9 cellular contexts compared by ENCODE assay signal in the genomic region with DNA sequence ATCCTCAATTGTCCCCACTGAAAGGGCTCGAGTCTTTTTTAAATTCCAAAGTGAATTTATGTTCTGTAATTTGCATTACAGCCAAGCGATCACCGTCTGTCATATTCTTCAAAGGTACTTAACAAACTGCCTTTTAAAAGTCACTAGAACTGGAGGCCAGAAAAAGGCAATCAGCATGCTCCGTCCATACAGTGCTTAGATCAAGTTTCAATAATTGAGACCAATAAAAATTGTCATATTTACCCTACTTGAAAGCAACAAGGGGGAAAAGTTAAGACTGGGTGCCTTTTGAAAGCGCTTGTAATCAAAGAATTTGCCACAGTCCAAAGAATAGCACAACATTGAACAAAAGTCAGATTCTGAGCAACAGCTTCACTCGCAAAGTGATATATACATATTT. TPM values are rescaled to one million over a fixed set of nuclear protein-coding genes. Genes with fewer than 3 reads are reported as not detected.
DNase-seq lines count a peak whose midpoint lies in the region; ATAC-seq and TF ChIP-seq lines count a peak whose summit lies in the region.
"Had no signal": no experiment of that assay in that cellular context is flagged by ENCODE, and none has a peak within 500 bp of the region (broad histone marks: within the 10 kb centered on the region; RNA-seq: fewer than 3 reads in every experiment).

No MANE protein-coding gene starts in this region.

- peaks cover 8% of the 10 kb centered on the region for H3K4me1 Mint-ChIP-seq in activated T-cell treated with anti-CD3 and anti-CD28 coated beads, Interleukin-2, amount 50 U/mL, for 72 hours (ENCODE audit: low read depth)
- H3K4me1 Mint-ChIP-seq in activated naive CD8-positive, alpha-beta T cell treated with anti-CD3 and anti-CD28 coated beads for 36 hours, result peaks cover 10% of the 10 kb centered on the region

- no peaks in the 10 kb centered on the region for H3K9me3 ChIP-seq in tibial nerve

- H3K4me3 ChIP-seq in tibial nerve, result peak overlapping the region; percentile 48 to 83 (median 56)

- no peak for DNase-seq in activated T-cell treated with anti-CD3 and anti-CD28 coated beads, Interleukin-2, amount 50 U/mL, for 72 hours
- DNase-seq in activated T-cell treated with anti-CD3 and anti-CD28 coated beads, Interleukin-2, amount 50 U/mL, for 48 hours, result no peak
- DNase-seq in activated naive CD8-positive, alpha-beta T cell treated with anti-CD3 and anti-CD28 coated beads for 36 hours, result no peak
- DNase-seq in kidney tubule cell (ENCODE audit: low spot score), result peak; percentile 4
- DNase-seq in tibial nerve (ENCODE audit: low spot score in 2 of 2), result no peak
- DNase-seq in AG20443 (ENCODE audit: low spot score), result no peak
- DNase-seq: stimulated activated CD4-positive, alpha-beta T cell treated with anti-CD3 and anti-CD28 coated beads, Interleukin-12 subunit alpha, Interleukin-12 subunit beta, amount 100 ng/mL, for 4 hours had no signal

- no peaks in the 10 kb centered on the region for H3K9me3 Mint-ChIP-seq in activated T-cell treated with anti-CD3 and anti-CD28 coated beads, Interleukin-2, amount 50 U/mL, for 72 hours
- H3K9me3 Mint-ChIP-seq in activated naive CD8-positive, alpha-beta T cell treated with anti-CD3 and anti-CD28 coated beads for 36 hours, result no peaks in the 10 kb centered on the region

- peak overlapping the region; percentile 82 to 99 (median 94) for H3K27ac ChIP-seq in tibial nerve

- H3K27me3 Mint-ChIP-seq in activated T-cell treated with anti-CD3 and anti-CD28 coated beads, Interleukin-2, amount 50 U/mL, for 72 hours (ENCODE audit: low read depth), result peaks cover 59% of the 10 kb centered on the region
- peaks cover 29% of the 10 kb centered on the region for H3K27me3 Mint-ChIP-seq in activated naive CD8-positive, alpha-beta T cell treated with anti-CD3 and anti-CD28 coated beads for 36 hours

- no peak for TF ChIP-seq CTCF in tibial nerve (IDR thresholded peaks at IDR 0.05)

- no peaks in the 10 kb centered on the region for H3K36me3 ChIP-seq in tibial nerve

- 27 to 37% methylated on average over 6 of the region's 6 CpGs for WGBS in tibial nerve, 2 donors

- ATAC-seq in activated T-cell treated with anti-CD3 and anti-CD28 coated beads, Interleukin-2, amount 50 U/mL, for 72 hours (replicated peaks in 1 of 2), result no peak
- ATAC-seq in GM18511 (IDR thresholded peaks at IDR 0.05; ENCODE audit: unreplicated experiment) (no peak), HG03039 (IDR thresholded peaks at IDR 0.05; ENCODE audit: unreplicated experiment) (no peak)

- peak overlapping the region; percentile 95 to 98 for H3K4me3 Mint-ChIP-seq in activated T-cell treated with anti-CD3 and anti-CD28 coated beads, Interleukin-2, amount 50 U/mL, for 72 hours
- H3K4me3 Mint-ChIP-seq in activated naive CD8-positive, alpha-beta T cell treated with anti-CD3 and anti-CD28 coated beads for 36 hours, result peak overlapping the region; percentile 90

- H3K36me3 Mint-ChIP-seq in activated T-cell treated with anti-CD3 and anti-CD28 coated beads, Interleukin-2, amount 50 U/mL, for 72 hours (ENCODE audit: insufficient read depth in 2 of 2), result peaks cover 4 to 6% of the 10 kb centered on the region in 2 donors
- no peaks in the 10 kb centered on the region for H3K36me3 Mint-ChIP-seq in activated naive CD8-positive, alpha-beta T cell treated with anti-CD3 and anti-CD28 coated beads for 36 hours

- peaks cover 0 to 70% (median 30%) of the 10 kb centered on the region in 4 donors for H3K4me1 ChIP-seq in tibial nerve

- H3K27ac Mint-ChIP-seq in activated T-cell treated with anti-CD3 and anti-CD28 coated beads, Interleukin-2, amount 50 U/mL, for 72 hours, result peak overlapping the region; percentile 77
- H3K27ac Mint-ChIP-seq in activated naive CD8-positive, alpha-beta T cell treated with anti-CD3 and anti-CD28 coated beads for 36 hours, result no peak overlapping the region

- TF ChIP-seq POLR2A in tibial nerve (IDR thresholded peaks at IDR 0.05), result no peak

- no peak for TF ChIP-seq EP300 in tibial nerve (IDR thresholded peaks at IDR 0.05)

- no peaks in the 10 kb centered on the region for H3K27me3 ChIP-seq in tibial nerve

RNA-seq across cellular contexts. Expression of gene ZFHX3, which starts 9.0 kb away (rescaled TPM):
- total RNA-seq in activated T-cell treated with anti-CD3 and anti-CD28 coated beads, Interleukin-2, amount 50 U/mL, for 72 hours, result 1 to 10 TPM in 1 of 2 donors, under 1 TPM in 1; 0.35 to 1.0 TPM
- total RNA-seq in activated naive CD8-positive, alpha-beta T cell treated with anti-CD3 and anti-CD28 coated beads for 36 hours, result under 1 TPM; 0.40 to 0.54 TPM
- total RNA-seq in tibial nerve, result 10 to 100 TPM; 36.3 to 44.0 (median 38.1) TPM

Comparison
In these comparisons a context has a peak if more than half of its experiments do, and no peak if none do; other contexts are left out.
1. RNA of gene ZFHX3, which starts 9.0 kb away (total RNA-seq): 36.3 to 44.0 TPM in tibial nerve; 0.35 to 1.0 TPM in activated T-cell treated with anti-CD3 and anti-CD28 coated beads, Interleukin-2, amount 50 U/mL, for 72 hours and 0.40 to 0.54 TPM in activated naive CD8-positive, alpha-beta T cell treated with anti-CD3 and anti-CD28 coated beads for 36 hours; every median in the first group is over 10 times any median in the second.